1 cellular context compared by ENCODE assay signal in the genomic region with DNA sequence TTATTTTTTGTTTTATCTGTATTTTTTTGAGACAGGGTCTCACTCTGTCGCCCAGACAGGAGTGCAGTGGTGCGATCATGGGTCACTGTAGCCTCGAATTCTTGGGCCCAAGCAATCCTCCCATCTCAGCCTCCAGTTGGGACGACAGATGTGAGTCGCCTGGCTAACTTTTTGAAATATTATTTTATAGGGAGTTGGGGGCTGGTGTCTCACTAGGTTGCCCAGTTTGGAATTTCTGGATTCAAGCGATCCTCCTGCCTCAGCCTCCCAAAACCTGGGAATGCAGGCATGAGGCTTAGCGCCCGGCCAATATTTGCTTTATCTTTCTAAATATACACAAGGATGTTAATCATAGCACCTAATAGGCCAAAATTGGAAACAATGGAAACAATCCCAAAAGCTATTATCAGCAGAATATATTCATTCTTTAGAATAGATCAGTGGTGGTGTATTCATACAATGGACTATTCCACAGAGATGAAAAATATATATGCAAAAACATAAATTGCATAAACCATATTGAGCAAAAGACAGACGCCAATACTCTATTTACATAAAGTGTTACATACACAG.
TF ChIP-seq lines count a peak whose summit lies in the region.

No MANE protein-coding gene starts in this region.

TF ChIP-seq in H1, 55 proteins besides CTCF, POLR2A, EP300 and RAD21:
- TF ChIP-seq SRF (IDR thresholded peaks at IDR 0.05; ENCODE audit: low read depth, low read length) (no peak), TAF1 (IDR thresholded peaks at IDR 0.05; ENCODE audit: low read depth, low read length) (no peak), USF2 (IDR thresholded peaks at IDR 0.05; ENCODE audit: low read length) (no peak), RXRA (IDR thresholded peaks at IDR 0.05; ENCODE audit: insufficient read depth, low read depth, low read length) (no peak)
